Comparison of ENCODE assay signal across 13 cellular contexts in the genomic region with DNA sequence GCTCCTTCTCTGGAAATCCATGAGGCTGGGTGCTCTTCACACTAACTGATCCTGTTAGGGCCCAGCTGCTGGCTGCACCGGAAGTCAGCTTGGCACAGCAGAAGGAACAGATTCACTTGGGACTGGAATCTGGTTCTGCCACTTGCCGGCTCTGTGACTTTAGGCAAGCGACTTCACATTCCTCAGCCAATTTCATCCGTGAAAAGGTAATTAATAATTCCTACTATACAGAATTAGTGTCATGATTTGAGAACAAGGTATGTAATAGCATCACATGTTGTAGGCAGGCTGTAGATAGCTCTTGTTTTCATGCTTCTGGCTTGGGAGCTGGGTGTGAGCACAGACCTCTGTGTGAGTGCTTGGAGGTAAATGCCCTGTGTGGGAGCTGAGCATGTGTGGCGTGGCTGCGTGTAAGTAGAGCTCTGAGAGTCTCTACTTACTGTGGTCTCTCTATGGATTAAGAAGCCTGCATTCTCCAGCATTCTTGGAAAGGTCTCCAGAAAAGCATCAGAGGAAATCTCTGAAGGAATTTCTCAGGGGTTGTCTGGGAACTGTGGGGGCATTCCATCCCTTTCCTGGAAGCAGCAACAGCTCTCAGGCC. TPM values are rescaled to one million over a fixed set of nuclear protein-coding genes. Genes with fewer than 3 reads are reported as not detected.
A peak's percentile ranks its signal among the peaks of the same experiment; 100 is the strongest.
DNase-seq lines count a peak whose midpoint lies in the region; ATAC-seq and TF ChIP-seq lines count a peak whose summit lies in the region.
"Had no signal": no experiment of that assay in that cellular context is flagged by ENCODE, and none has a peak within 500 bp of the region (broad histone marks: within the 10 kb centered on the region; RNA-seq: fewer than 3 reads in every experiment).

No MANE protein-coding gene starts in this region.

- no peaks in the 10 kb centered on the region for H3K36me3 ChIP-seq in HUES48 (ENCODE audit: control insufficient read depth, insufficient read depth, low read length)
- H3K36me3 ChIP-seq in iPS-15b (ENCODE audit: control insufficient read depth, insufficient read depth, low read length), result no peaks in the 10 kb centered on the region
- H3K36me3 ChIP-seq in suprapubic skin, result no peaks in the 10 kb centered on the region
- H3K36me3 ChIP-seq: right atrium auricular region had no signal

- TF ChIP-seq EP300 in suprapubic skin (IDR thresholded peaks at IDR 0.05), result no peak

- H3K36me3 Mint-ChIP-seq in activated CD4-positive, alpha-beta T cell treated with anti-CD3 and anti-CD28 coated beads, Interleukin-2, amount 10 ng/mL, durations not matched to agents 24 days and 14 days (ENCODE audit: low read depth), result no peaks in the 10 kb centered on the region
- H3K36me3 Mint-ChIP-seq in activated CD4-positive, alpha-beta T cell treated with anti-CD3 and anti-CD28 coated beads, Interleukin-2, amount 10 ng/mL, durations not matched to agents 7 days and 5 days (ENCODE audit: low read depth), result no peaks in the 10 kb centered on the region

- peak overlapping the region; percentile 70 for H3K27ac ChIP-seq in HUES48 (ENCODE audit: low read depth, low read length)
- peak overlapping the region; percentile 86 for H3K27ac ChIP-seq in VCaP
- H3K27ac ChIP-seq in suprapubic skin, result peak overlapping the region; percentile 53
- H3K27ac ChIP-seq: right atrium auricular region had no signal

- WGBS in suprapubic skin, result 18% methylated on average over 6 of the region's 6 CpGs

- H3K4me3 ChIP-seq in HUES48 (ENCODE audit: low read depth, low read length) (no peak overlapping the region), iPS-15b (ENCODE audit: low read depth, low read length) (no peak overlapping the region), suprapubic skin (no peak overlapping the region)
- H3K4me3 ChIP-seq: right atrium auricular region had no signal

- no peak overlapping the region for H3K9ac ChIP-seq in HUES48 (ENCODE audit: low read depth, low read length)
- H3K9ac ChIP-seq in iPS-15b (ENCODE audit: low read depth, low read length), result peak overlapping the region; percentile 32

- ATAC-seq in GM21515 (IDR thresholded peaks at IDR 0.05; ENCODE audit: unreplicated experiment), result no peak

- H3K4me1 ChIP-seq in HUES48 (ENCODE audit: control insufficient read depth, insufficient read depth, low read length) (peaks cover 21% of the 10 kb centered on the region), iPS-15b (ENCODE audit: control insufficient read depth, insufficient read depth, low read length) (peaks cover 11% of the 10 kb centered on the region), suprapubic skin (peaks cover 18% of the 10 kb centered on the region)
- H3K4me1 ChIP-seq: right atrium auricular region had no signal

- H3K4me3 Mint-ChIP-seq in activated CD4-positive, alpha-beta T cell treated with anti-CD3 and anti-CD28 coated beads, Interleukin-2, amount 10 ng/mL, durations not matched to agents 24 days and 14 days, result no peak overlapping the region
- no peak overlapping the region for H3K4me3 Mint-ChIP-seq in activated CD4-positive, alpha-beta T cell treated with anti-CD3 and anti-CD28 coated beads, Interleukin-2, amount 10 ng/mL, durations not matched to agents 7 days and 5 days

- peaks cover 9% of the 10 kb centered on the region for H3K27me3 Mint-ChIP-seq in activated CD4-positive, alpha-beta T cell treated with anti-CD3 and anti-CD28 coated beads, Interleukin-2, amount 10 ng/mL, durations not matched to agents 24 days and 14 days
- no peaks in the 10 kb centered on the region for H3K27me3 Mint-ChIP-seq in activated CD4-positive, alpha-beta T cell treated with anti-CD3 and anti-CD28 coated beads, Interleukin-2, amount 10 ng/mL, durations not matched to agents 7 days and 5 days

- no peaks in the 10 kb centered on the region for H3K9me3 ChIP-seq in HUES48 (ENCODE audit: control insufficient read depth, insufficient read depth, low read length)
- H3K9me3 ChIP-seq in iPS-15b (ENCODE audit: control insufficient read depth, insufficient read depth, low read length), result no peaks in the 10 kb centered on the region
- no peaks in the 10 kb centered on the region for H3K9me3 ChIP-seq in suprapubic skin
- H3K9me3 ChIP-seq: right atrium auricular region had no signal

- no peak for TF ChIP-seq POLR2A in suprapubic skin (IDR thresholded peaks at IDR 0.05)

- DNase-seq in suprapubic skin (ENCODE audit: low spot score in 2 of 2) (peak in 1 of 2 donors; percentile 40), D341Med (ENCODE audit: low spot score) (no peak)
- DNase-seq in activated CD4-positive, alpha-beta T cell treated with anti-CD3 and anti-CD28 coated beads, Interleukin-2, amount 10 ng/mL, durations not matched to agents 24 days and 14 days, result no peak
- no peak for DNase-seq in activated CD4-positive, alpha-beta T cell treated with anti-CD3 and anti-CD28 coated beads, Interleukin-2, amount 10 ng/mL, durations not matched to agents 7 days and 5 days
- DNase-seq: activated effector memory CD4-positive, alpha-beta T cell treated with Interleukin-2 at 50 U/mL for 16 hours; GF-D8; kidney; NCI-H774 had no signal

- intact Hi-C loops in activated CD4-positive, alpha-beta T cell treated with anti-CD3 and anti-CD28 coated beads, Interleukin-2, amount 10 ng/mL, durations not matched to agents 24 days and 14 days (cut with micrococcal nuclease), result no loop called here

- TF ChIP-seq CTCF in VCaP (conservative IDR thresholded peaks at IDR 0.05), result no peak
- TF ChIP-seq CTCF in suprapubic skin (IDR thresholded peaks at IDR 0.05), result no peak

- CTCF ChIA-PET in activated CD4-positive, alpha-beta T cell treated with anti-CD3 and anti-CD28 coated beads, Interleukin-2, amount 10 ng/mL, durations not matched to agents 7 days and 5 days (lab: Charles Lee), result no interaction called here

- POLR2A ChIA-PET in activated CD4-positive, alpha-beta T cell treated with anti-CD3 and anti-CD28 coated beads, Interleukin-2, amount 10 ng/mL, durations not matched to agents 7 days and 5 days (lab: Charles Lee), result no interaction called here

- H3K27me3 ChIP-seq in HUES48 (ENCODE audit: control insufficient read depth, insufficient read depth, low read length) (no peaks in the 10 kb centered on the region), iPS-15b (ENCODE audit: control insufficient read depth, insufficient read depth, low read length) (no peaks in the 10 kb centered on the region), suprapubic skin (no peaks in the 10 kb centered on the region)
- H3K27me3 ChIP-seq: right atrium auricular region had no signal

- H3K27ac Mint-ChIP-seq in activated CD4-positive, alpha-beta T cell treated with anti-CD3 and anti-CD28 coated beads, Interleukin-2, amount 10 ng/mL, durations not matched to agents 24 days and 14 days, result no peak overlapping the region
- H3K27ac Mint-ChIP-seq in activated CD4-positive, alpha-beta T cell treated with anti-CD3 and anti-CD28 coated beads, Interleukin-2, amount 10 ng/mL, durations not matched to agents 7 days and 5 days, result no peak overlapping the region

- no peaks in the 10 kb centered on the region for H3K9me3 Mint-ChIP-seq in activated CD4-positive, alpha-beta T cell treated with anti-CD3 and anti-CD28 coated beads, Interleukin-2, amount 10 ng/mL, durations not matched to agents 24 days and 14 days
- H3K9me3 Mint-ChIP-seq in activated CD4-positive, alpha-beta T cell treated with anti-CD3 and anti-CD28 coated beads, Interleukin-2, amount 10 ng/mL, durations not matched to agents 7 days and 5 days, result no peaks in the 10 kb centered on the region

- H3K4me1 Mint-ChIP-seq in activated CD4-positive, alpha-beta T cell treated with anti-CD3 and anti-CD28 coated beads, Interleukin-2, amount 10 ng/mL, durations not matched to agents 24 days and 14 days, result peaks cover 4% of the 10 kb centered on the region
- peaks cover 4% of the 10 kb centered on the region for H3K4me1 Mint-ChIP-seq in activated CD4-positive, alpha-beta T cell treated with anti-CD3 and anti-CD28 coated beads, Interleukin-2, amount 10 ng/mL, durations not matched to agents 7 days and 5 days

RNA-seq across cellular contexts. Expression of a gene that starts 47.5 kb away (rescaled TPM):
- total RNA-seq in suprapubic skin, result 10 to 100 TPM in 3 of 4 donors, 1 to 10 TPM in 1; 6.6 to 22.1 (median 13.4) TPM
- total RNA-seq in activated CD4-positive, alpha-beta T cell treated with anti-CD3 and anti-CD28 coated beads, Interleukin-2, amount 10 ng/mL, durations not matched to agents 24 days and 14 days, result 1.2 and 1.4 TPM in 2 replicates
- not detected for total RNA-seq in activated CD4-positive, alpha-beta T cell treated with anti-CD3 and anti-CD28 coated beads, Interleukin-2, amount 10 ng/mL, durations not matched to agents 7 days and 5 days

RNA-seq across cellular contexts. Expression of a gene that starts 55.7 kb away (rescaled TPM):
- total RNA-seq in suprapubic skin, result 100 to 1,000 TPM; 138 to 185 (median 153) TPM
- 48.5 and 53.4 TPM in 2 replicates for total RNA-seq in activated CD4-positive, alpha-beta T cell treated with anti-CD3 and anti-CD28 coated beads, Interleukin-2, amount 10 ng/mL, durations not matched to agents 24 days and 14 days
- total RNA-seq in activated CD4-positive, alpha-beta T cell treated with anti-CD3 and anti-CD28 coated beads, Interleukin-2, amount 10 ng/mL, durations not matched to agents 7 days and 5 days, result 10 to 100 TPM; 53.7 to 56.8 TPM
